ENCODE assay signal across 22 cellular contexts in genomic region chr1:214632091-214632490, GRCh38. TPM values are rescaled to one million over a fixed set of nuclear protein-coding genes. Genes with fewer than 3 reads are reported as not detected.
A peak's percentile ranks its signal among the peaks of the same experiment; 100 is the strongest.
DNase-seq lines count a peak whose midpoint lies in the region; ATAC-seq, FAIRE-seq and TF ChIP-seq lines count a peak whose summit lies in the region.
"Had no signal": no experiment of that assay in that cellular context is flagged by ENCODE, and none has a peak within 500 bp of the region (broad histone marks: within the 10 kb centered on the region; RNA-seq: fewer than 3 reads in every experiment).

No MANE protein-coding gene starts in this region.

- H3K27me3 ChIP-seq in breast epithelium (no peaks in the 10 kb centered on the region), osteoblast (ENCODE audit: insufficient read depth, low read length) (no peaks in the 10 kb centered on the region)
- H3K27me3 ChIP-seq: spleen, stomach, uterus had no signal

- H3K9me3 ChIP-seq in breast epithelium (no peaks in the 10 kb centered on the region), osteoblast (ENCODE audit: low read depth, low read length) (no peaks in the 10 kb centered on the region)
- H3K9me3 ChIP-seq: lower lobe of right lung, psoas muscle, spleen, stomach, uterus had no signal

- FAIRE-seq in TTC549 (lab: Jason Lieb, UNC) = peak; percentile 11
- FAIRE-seq: frontal cortex had no signal

- H3K79me2 ChIP-seq in osteoblast (ENCODE audit: insufficient read depth, low read length) = peaks cover 12% of the 10 kb centered on the region

- no peaks in the 10 kb centered on the region for H3K36me3 ChIP-seq in breast epithelium
- H3K36me3 ChIP-seq in osteoblast (ENCODE audit: insufficient read depth, low read length) = peaks cover 46% of the 10 kb centered on the region
- H3K36me3 ChIP-seq: lower lobe of right lung, uterus had no signal

- no peaks in the 10 kb centered on the region for H3K4me1 ChIP-seq in breast epithelium
- peaks cover 4% of the 10 kb centered on the region for H3K4me1 ChIP-seq in osteoblast (ENCODE audit: insufficient read depth, low read length)
- H3K4me1 ChIP-seq: lower lobe of right lung, uterus had no signal

- POLR2A ChIA-PET in MCF 10A (lab: Yijun Ruan, JAX) = interaction anchor here (0.6 kb wide), 1 partner anchor 256 kb away, joined by 3 read pairs; no protein-coding TSS in a partner anchor

- DNase-seq in MCF 10A (ENCODE audit: unreplicated experiment) = no peak
- no peak for DNase-seq in breast epithelium (ENCODE audit: low spot score in 2 of 2)
- no peak for DNase-seq in osteoblast (ENCODE audit: insufficient read length, low spot score, missing footprints)
- DNase-seq in HCEC 1CT = no peak
- no peak for DNase-seq in A172 (ENCODE audit: low spot score)
- no peak for DNase-seq in islet precursor cell
- DNase-seq: activated gamma-delta T cell treated with Interleukin-2 at 50 U/mL for 16 hours, HFFc6, lower lobe of right lung, NCI-H187 treated with DMSO at 0.1 percent for 48 hours, NCI-H526, PC-3, psoas muscle, spleen, stomach, uterus had no signal

- TF ChIP-seq CTCF in MCF 10A (IDR thresholded peaks at IDR 0.05; ENCODE audit: unreplicated experiment) = no peak
- TF ChIP-seq CTCF in breast epithelium (IDR thresholded peaks at IDR 0.05) = no peak
- TF ChIP-seq CTCF in osteoblast (IDR thresholded peaks at IDR 0.05; ENCODE audit: extremely low read depth, low read depth, low read length) = no peak

- H4K20me1 ChIP-seq in osteoblast (ENCODE audit: insufficient read depth, low read length) = no peaks in the 10 kb centered on the region

- H3K4me3 ChIP-seq in breast epithelium (no peak overlapping the region), osteoblast (ENCODE audit: insufficient read depth, low read length) (no peak overlapping the region)
- H3K4me3 ChIP-seq: lower lobe of right lung, psoas muscle, SK-N-MC, spleen, stomach, uterus had no signal

- H3K27ac ChIP-seq in breast epithelium (no peak overlapping the region), osteoblast (ENCODE audit: low read depth, low read length) (no peak overlapping the region)
- H3K27ac ChIP-seq: lower lobe of right lung, psoas muscle, SK-N-MC, spleen, stomach, uterus had no signal

- peak overlapping the region; percentile 66 for H3K27ac Mint-ChIP-seq in MCF 10A (ENCODE audit: low read depth, unreplicated experiment)
- H3K27ac Mint-ChIP-seq: HFFc6; natural killer cell treated with Interleukin-12 subunit alpha and Interleukin-12 subunit beta and Interleukin-15 and Interleukin-18, amount 100 ng/mL, for 72 hours; WTC11 had no signal

- H3K4me3 Mint-ChIP-seq in MCF 10A (ENCODE audit: unreplicated experiment) = no peak overlapping the region
- H3K4me3 Mint-ChIP-seq: HFFc6; natural killer cell treated with Interleukin-12 subunit alpha and Interleukin-12 subunit beta and Interleukin-15 and Interleukin-18, amount 100 ng/mL, for 72 hours; WTC11 had no signal

- H3K36me3 Mint-ChIP-seq in MCF 10A (ENCODE audit: insufficient read depth, unreplicated experiment) = peaks cover 42% of the 10 kb centered on the region

- H3K9me3 Mint-ChIP-seq in MCF 10A (ENCODE audit: unreplicated experiment) = no peaks in the 10 kb centered on the region
- H3K9me3 Mint-ChIP-seq: HFFc6; natural killer cell treated with Interleukin-12 subunit alpha and Interleukin-12 subunit beta and Interleukin-15 and Interleukin-18, amount 100 ng/mL, for 72 hours; WTC11 had no signal

- no TSS peak for BruUV-seq in MCF 10A (replicated peaks; lab: Mats Ljungman, UMichigan)

- H3K4me2 ChIP-seq in osteoblast (ENCODE audit: insufficient read depth, low read length) = no peak overlapping the region

- H3K27me3 Mint-ChIP-seq in MCF 10A (ENCODE audit: insufficient read depth, unreplicated experiment) = no peaks in the 10 kb centered on the region
- H3K27me3 Mint-ChIP-seq: natural killer cell treated with Interleukin-12 subunit alpha and Interleukin-12 subunit beta and Interleukin-15 and Interleukin-18, amount 100 ng/mL, for 72 hours had no signal

- CTCF ChIA-PET in MCF 10A (lab: Yijun Ruan, JAX) = interaction anchor here (0.5 to 9.7 kb wide), 18 partner anchors 10 to 894 kb away, joined by 3 to 162 read pairs (median 6); no protein-coding TSS in a partner anchor

- ATAC-seq in HG02981 (IDR thresholded peaks at IDR 0.05; ENCODE audit: unreplicated experiment) = peak; percentile 77
- ATAC-seq: lower lobe of right lung; natural killer cell treated with Interleukin-12 subunit alpha and Interleukin-12 subunit beta and Interleukin-15 and Interleukin-18, amount 100 ng/mL, for 72 hours; PC-3; psoas muscle; WTC11 had no signal

- H2AFZ ChIP-seq in osteoblast (ENCODE audit: low read length) = peak overlapping the region; percentile 32

- H3K4me1 Mint-ChIP-seq in MCF 10A (ENCODE audit: insufficient read depth, unreplicated experiment) = peaks cover 4% of the 10 kb centered on the region
- H3K4me1 Mint-ChIP-seq: WTC11 had no signal

- TF ChIP-seq POLR2A in breast epithelium (IDR thresholded peaks at IDR 0.05) = no peak

- intact Hi-C loops in MCF 10A (cut with micrococcal nuclease) = no loop called here
- intact Hi-C loops in breast epithelium (cut with DNase I; ENCODE audit: low total_unique reads) = no loop called here

RNA-seq across cellular contexts. Expression of gene CENPF, which starts 29.1 kb away (rescaled TPM):
- total RNA-seq in MCF 10A (2022) (88.8 and 135 TPM in 2 replicates), breast epithelium (1 to 10 TPM; 1.3 to 4.0 (median 1.9) TPM), osteoblast (8.3 and 8.5 TPM in 2 replicates)
- 149 and 175 TPM in 2 replicates for total RNA-seq in A172 (2014; rRNA removed; shearing (Covaris generic))
